31 cellular contexts compared by ENCODE assay signal in the genomic region with DNA sequence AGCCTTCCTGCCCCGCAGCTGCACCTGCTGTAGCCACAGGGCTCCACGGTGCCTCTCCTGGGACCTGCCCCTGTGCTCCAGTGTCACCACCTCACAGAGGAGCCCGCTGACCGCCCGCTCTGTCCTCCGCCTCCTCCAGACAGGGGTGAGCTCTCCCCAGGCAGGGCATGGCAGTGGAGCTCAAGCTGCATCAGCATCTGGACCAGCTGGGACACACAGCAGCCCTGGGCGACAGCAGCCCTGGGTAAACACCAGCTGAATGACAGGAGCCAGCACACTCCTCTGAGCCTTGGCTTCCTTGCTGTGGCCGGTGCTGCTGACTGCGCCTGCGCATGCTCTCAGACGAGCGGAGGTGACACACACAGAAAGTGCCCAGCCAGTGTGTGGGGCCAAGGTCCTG. TPM values are rescaled to one million over a fixed set of nuclear protein-coding genes. Genes with fewer than 3 reads are reported as not detected.
DNase-seq lines count a peak whose midpoint lies in the region; ATAC-seq and TF ChIP-seq lines count a peak whose summit lies in the region.
"Had no signal": no experiment of that assay in that cellular context is flagged by ENCODE, and none has a peak within 500 bp of the region (broad histone marks: within the 10 kb centered on the region; RNA-seq: fewer than 3 reads in every experiment).

No MANE protein-coding gene starts in this region.

- POLR2A ChIA-PET in Caco-2 (lab: Charles Lee) (no interaction called here), SK-N-SH (lab: Yijun Ruan, JAX) (interaction anchor here (0.7 to 7.1 kb wide), 10 partner anchors 11 to 239 kb away, joined by 3 to 57 read pairs (median 4); a partner anchor contains a TSS)

- H3K9ac ChIP-seq in SK-N-SH, result no peak overlapping the region
- peak overlapping the region; percentile 36 for H3K9ac ChIP-seq in neuronal stem cell (ENCODE audit: low read depth, low read length, poor library complexity)
- H3K9ac ChIP-seq in smooth muscle cell (ENCODE audit: low read depth), result no peak overlapping the region

- H4K20me1 ChIP-seq in SK-N-SH (ENCODE audit: insufficient read depth) (no peaks in the 10 kb centered on the region), smooth muscle cell (ENCODE audit: low read depth) (no peaks in the 10 kb centered on the region)

- WGBS in SK-N-SH (ENCODE audit: low lambda C conversion rate), result 92% methylated on average over 7 of the region's 12 CpGs
- no CpG with 5 or more reads among the region's 12 CpGs for WGBS in neuronal stem cell (ENCODE audit: extremely low coverage in 2 of 2, insufficient read length in 2 of 2, insufficient replicate concordance in 1 of 2), 2 donors
- WGBS in smooth muscle cell (ENCODE audit: low lambda C conversion rate), result 93% methylated on average over 12 of the region's 12 CpGs

- CTCF ChIA-PET in Caco-2 (lab: Charles Lee) (no interaction called here), SK-N-SH (lab: Yijun Ruan, JAX) (interaction anchor here (1.1 to 5.2 kb wide), 12 partner anchors 8 to 201 kb away, joined by 3 to 32 read pairs (median 4); no protein-coding TSS in a partner anchor)

- H3K4me2 ChIP-seq in SK-N-SH (no peak overlapping the region), neuronal stem cell (ENCODE audit: insufficient read depth, low read length, poor library complexity, severe bottlenecking) (no peak overlapping the region), smooth muscle cell (no peak overlapping the region)
- H3K4me2 ChIP-seq: PC-9 had no signal

- no peaks in the 10 kb centered on the region for H3K9me2 ChIP-seq in SK-N-SH

- H3K36me3 Mint-ChIP-seq in Caco-2 (ENCODE audit: insufficient read depth, unreplicated experiment), result peaks cover 7% of the 10 kb centered on the region

- peak overlapping the region; percentile 8 for H3K27ac Mint-ChIP-seq in Caco-2 (ENCODE audit: unreplicated experiment)
- H3K27ac Mint-ChIP-seq: activated B cell treated with CpG ODN at 0.5 μM for 24 hours; activated naive CD8-positive, alpha-beta T cell treated with anti-CD3 and anti-CD28 coated beads, Interleukin-2, amount 10 ng/mL, durations not matched to agents 7 days and 5 days; nephron progenitor cell had no signal

- H3K4me3 ChIP-seq in Caco-2 (ENCODE audit: low read depth, low read length) (no peak overlapping the region), SK-N-SH (ENCODE audit: low read depth in 2 of 2, low read length in 1 of 2) (no peak overlapping the region), neuronal stem cell (ENCODE audit: low read length in 2 of 2) (no peak overlapping the region), smooth muscle cell (no peak overlapping the region)
- H3K4me3 ChIP-seq: ascending aorta, coronary artery, pancreas, PC-9, SJCRH30 had no signal

- TF ChIP-seq RAD21 in SK-N-SH (IDR thresholded peaks at IDR 0.05; ENCODE audit: low read length), result peak; percentile 7; the same call in 1 of the 2 replicates

- H4K91ac ChIP-seq in neuronal stem cell (ENCODE audit: low read depth, low read length, poor library complexity), result no peak overlapping the region

- H3F3A ChIP-seq in SK-N-SH (replicated peaks; ENCODE audit: insufficient read depth), result no peaks in the 10 kb centered on the region
- H3F3A ChIP-seq in smooth muscle cell (ENCODE audit: low read depth), result no peaks in the 10 kb centered on the region

- TF ChIP-seq EP300 in SK-N-SH (IDR thresholded peaks at IDR 0.05; ENCODE audit: borderline replicate concordance in 1 of 2, low read depth in 1 of 2, low read length in 1 of 2), result peak in 1 of 2 experiments; percentile 52; a peak in 2 of 4 replicates

- H2BK15ac ChIP-seq in neuronal stem cell (ENCODE audit: low read length), result no peak overlapping the region

- DNase-seq in Caco-2, result no peak
- peak; percentile 77 for DNase-seq in NCI-H1694 treated with DMSO at 0.1 percent for 48 hours (lab: John Stamatoyannopoulos, UW)
- peak; percentile 83 for DNase-seq in SK-N-SH
- DNase-seq in neuronal stem cell (ENCODE audit: low spot score), result no peak
- no peak for DNase-seq in smooth muscle cell (lab: John Stamatoyannopoulos, UW; ENCODE audit: unreplicated experiment)
- DNase-seq in activated gamma-delta T cell (lab: John Stamatoyannopoulos, UW), result no peak
- no peak for DNase-seq in left ventricle myocardium superior
- DNase-seq: activated B cell treated with CpG ODN at 0.5 μM for 24 hours; activated CD4-positive, alpha-beta T cell treated with anti-CD3 and anti-CD28 coated beads, Interleukin-2, amount 50 U/mL, for 1 hour; activated effector memory CD4-positive, alpha-beta T cell treated with Interleukin-2 at 50 U/mL for 16 hours; activated naive CD8-positive, alpha-beta T cell treated with anti-CD3 and anti-CD28 coated beads, Interleukin-2, amount 10 ng/mL, durations not matched to agents 7 days and 5 days; activated T-cell treated with anti-CD3 and anti-CD28 coated beads, Interleukin-2, amount 50 U/mL, for 1 hour; effector memory CD4-positive, alpha-beta T cell; HCEC 1CT; immature natural killer cell; Kasumi-1; left colon; NCI-H146; NCI-H524 treated with DMSO at 0.1 percent for 48 hours; nephron progenitor cell; PC-9; SJCRH30; stimulated activated naive CD8-positive, alpha-beta T cell treated with anti-CD3 and anti-CD28 coated beads, Interleukin-15, Interleukin-2, amounts not matched to agents 100 U/mL and 50 U/mL, for 24 hours had no signal

- ATAC-seq in GM18858 (IDR thresholded peaks at IDR 0.05; ENCODE audit: unreplicated experiment) (no peak), left ventricle myocardium superior (no peak)
- ATAC-seq: left colon; stimulated activated naive CD8-positive, alpha-beta T cell treated with anti-CD3 and anti-CD28 coated beads, Interleukin-15, Interleukin-2, amounts not matched to agents 100 U/mL and 50 U/mL, for 24 hours had no signal

- H3K79me2 ChIP-seq in SK-N-SH (ENCODE audit: insufficient read depth) (no peaks in the 10 kb centered on the region), smooth muscle cell (ENCODE audit: low read depth) (no peaks in the 10 kb centered on the region)

- BruUV-seq in Caco-2 (replicated peaks; lab: Mats Ljungman, UMichigan), result no TSS peak

- no peaks in the 10 kb centered on the region for H3K9me3 Mint-ChIP-seq in Caco-2 (ENCODE audit: unreplicated experiment)
- H3K9me3 Mint-ChIP-seq: activated B cell treated with CpG ODN at 0.5 μM for 24 hours; activated naive CD8-positive, alpha-beta T cell treated with anti-CD3 and anti-CD28 coated beads, Interleukin-2, amount 10 ng/mL, durations not matched to agents 7 days and 5 days; CD14-positive monocyte; immature natural killer cell; nephron progenitor cell had no signal

- H2AK5ac ChIP-seq in neuronal stem cell (ENCODE audit: low read depth, low read length), result no peak overlapping the region

- H3K14ac ChIP-seq in neuronal stem cell (ENCODE audit: low read length), result peak overlapping the region; percentile 10

- peak overlapping the region; percentile 36 for H2BK120ac ChIP-seq in neuronal stem cell (ENCODE audit: low read depth, low read length)

- no peaks in the 10 kb centered on the region for H3K4me1 Mint-ChIP-seq in Caco-2 (ENCODE audit: low read depth, unreplicated experiment)
- H3K4me1 Mint-ChIP-seq: activated B cell treated with CpG ODN at 0.5 μM for 24 hours; activated naive CD8-positive, alpha-beta T cell treated with anti-CD3 and anti-CD28 coated beads, Interleukin-2, amount 10 ng/mL, durations not matched to agents 7 days and 5 days; CD14-positive monocyte; immature natural killer cell; nephron progenitor cell had no signal

- peak overlapping the region; percentile 51 for H3K18ac ChIP-seq in neuronal stem cell (ENCODE audit: low read length)

- peak overlapping the region; percentile 95 for H3K23ac ChIP-seq in neuronal stem cell (ENCODE audit: low read depth, low read length, poor library complexity)

- no peak overlapping the region for H3K4me3 Mint-ChIP-seq in Caco-2 (ENCODE audit: unreplicated experiment)
- H3K4me3 Mint-ChIP-seq: activated B cell treated with CpG ODN at 0.5 μM for 24 hours; activated naive CD8-positive, alpha-beta T cell treated with anti-CD3 and anti-CD28 coated beads, Interleukin-2, amount 10 ng/mL, durations not matched to agents 7 days and 5 days; CD14-positive monocyte; immature natural killer cell; nephron progenitor cell had no signal

- H3K27ac ChIP-seq in SK-N-SH (ENCODE audit: low read depth in 2 of 2, low read length in 1 of 2), result peak overlapping the region in 1 of 2 experiments; percentile 78; a peak in 2 of 4 replicates
- no peak overlapping the region for H3K27ac ChIP-seq in neuronal stem cell (replicated peaks; ENCODE audit: low read length)
- H3K27ac ChIP-seq in smooth muscle cell (ENCODE audit: low read depth), result no peak overlapping the region
- H3K27ac ChIP-seq: ascending aorta, coronary artery, pancreas, PC-9 had no signal

- H3K36me3 ChIP-seq in Caco-2 (ENCODE audit: control insufficient read depth, insufficient read depth, low read length), result 0 out of 2 replicates have a peak, but pooled peaks cover 2% of the 10 kb centered on the region
- peaks cover 0 to 6% of the 10 kb centered on the region in 2 experiments for H3K36me3 ChIP-seq in SK-N-SH (replicated peaks in 1 of 2; ENCODE audit: control insufficient read depth in 1 of 2, insufficient read depth in 2 of 2, low read length in 1 of 2)
- no peaks in the 10 kb centered on the region for H3K36me3 ChIP-seq in neuronal stem cell (replicated peaks in 1 of 2; ENCODE audit: control insufficient read depth in 2 of 2, insufficient read depth in 2 of 2, low read length in 2 of 2)
- no peaks in the 10 kb centered on the region for H3K36me3 ChIP-seq in smooth muscle cell (ENCODE audit: low read depth)

- H3K4ac ChIP-seq in neuronal stem cell (ENCODE audit: low read length), result no peak overlapping the region

- no peaks in the 10 kb centered on the region for H3K27me3 Mint-ChIP-seq in Caco-2 (ENCODE audit: insufficient read depth, unreplicated experiment)
- H3K27me3 Mint-ChIP-seq: activated B cell treated with CpG ODN at 0.5 μM for 24 hours; activated naive CD8-positive, alpha-beta T cell treated with anti-CD3 and anti-CD28 coated beads, Interleukin-2, amount 10 ng/mL, durations not matched to agents 7 days and 5 days had no signal

- intact Hi-C loops in Caco-2 (cut with micrococcal nuclease; ENCODE audit: unreplicated experiment) (no loop called here), left ventricle myocardium superior (cut with micrococcal nuclease) (no loop called here)

- H3K4me1 ChIP-seq in Caco-2 (no peaks in the 10 kb centered on the region), SK-N-SH (ENCODE audit: control insufficient read depth in 1 of 2, insufficient read depth in 2 of 2, low read depth in 1 of 2, low read length in 1 of 2) (peaks cover 0 to 34% of the 10 kb centered on the region in 2 experiments; a peak in 1 of 4 replicates), neuronal stem cell (ENCODE audit: control insufficient read depth in 2 of 2, insufficient read depth in 1 of 2, low read depth in 1 of 2, low read length in 2 of 2) (no peaks in the 10 kb centered on the region), smooth muscle cell (ENCODE audit: low read depth) (no peaks in the 10 kb centered on the region)
- H3K4me1 ChIP-seq: ascending aorta, pancreas had no signal

- H3K9me3 ChIP-seq in Caco-2 (no peaks in the 10 kb centered on the region), SK-N-SH (no peaks in the 10 kb centered on the region), neuronal stem cell (replicated peaks in 1 of 2; ENCODE audit: control insufficient read depth in 2 of 2, insufficient read depth in 1 of 2, low read depth in 1 of 2, low read length in 2 of 2) (no peaks in the 10 kb centered on the region), smooth muscle cell (replicated peaks; ENCODE audit: low read depth) (no peaks in the 10 kb centered on the region)
- H3K9me3 ChIP-seq: ascending aorta, pancreas, SJCRH30 had no signal

- no peak overlapping the region for H2BK12ac ChIP-seq in neuronal stem cell (ENCODE audit: low read length)

- H3K27me3 ChIP-seq in Caco-2 (replicated peaks; ENCODE audit: control insufficient read depth, insufficient read depth, low read length), result no peaks in the 10 kb centered on the region
- H3K27me3 ChIP-seq in SK-N-SH (ENCODE audit: insufficient read depth), result no peaks in the 10 kb centered on the region
- H3K27me3 ChIP-seq in neuronal stem cell (ENCODE audit: control insufficient read depth in 3 of 3, insufficient read depth in 3 of 3, low read depth in 1 of 3, low read length in 3 of 3), result no peaks in the 10 kb centered on the region
- no peaks in the 10 kb centered on the region for H3K27me3 ChIP-seq in smooth muscle cell (ENCODE audit: low read depth)
- H3K27me3 ChIP-seq: ascending aorta, pancreas, SJCRH30 had no signal

- TF ChIP-seq CTCF in Caco-2 (IDR thresholded peaks at IDR 0.05; ENCODE audit: insufficient read depth in 1 of 2, low read depth in 1 of 2, low read length in 1 of 2, severe bottlenecking in 1 of 2, unreplicated experiment in 1 of 2), result no peak
- TF ChIP-seq CTCF in SK-N-SH (IDR thresholded peaks at IDR 0.05), result no peak
- TF ChIP-seq CTCF in smooth muscle cell (IDR thresholded peaks at IDR 0.05; ENCODE audit: borderline replicate concordance, insufficient read depth, poor library complexity, severe bottlenecking), result no peak

- no peak overlapping the region for H2BK5ac ChIP-seq in neuronal stem cell (ENCODE audit: low read length)

- H2AFZ ChIP-seq in SK-N-SH (ENCODE audit: low read depth) (no peak overlapping the region), neuronal stem cell (ENCODE audit: low read length) (no peak overlapping the region), smooth muscle cell (ENCODE audit: low read depth) (no peak overlapping the region)
- H2AFZ ChIP-seq: PC-9 had no signal

- peak overlapping the region; percentile 25 for H4K8ac ChIP-seq in neuronal stem cell (ENCODE audit: low read depth, low read length)

- no peaks in the 10 kb centered on the region for H3K79me1 ChIP-seq in neuronal stem cell (ENCODE audit: low read depth, low read length)

RNA-seq across cellular contexts. Expression of a gene that starts 22.0 kb away (rescaled TPM):
- not detected in 2 replicates for total RNA-seq in Caco-2 (2022)
- polyA plus RNA-seq in SK-N-SH (2012; rRNA removed), result 5.6 and 11.7 TPM in 2 replicates
- 9.8 and 22.7 TPM in 2 replicates for polyA plus RNA-seq in SK-N-SH (2012; cell fraction: cytosol; rRNA removed)
- polyA plus RNA-seq in SK-N-SH (2012; cell fraction: nucleus; rRNA removed), result 6.0 and 15.7 TPM in 2 replicates
- polyA plus RNA-seq in neuronal stem cell (2013, experiment 1 of 2), result 0.14 TPM
- polyA plus RNA-seq in neuronal stem cell (2013, experiment 2 of 2), result 0.14 TPM
- total RNA-seq in smooth muscle cell, result not detected in 2 replicates
- not detected in 2 replicates for polyA plus RNA-seq in smooth muscle cell
- not detected for total RNA-seq in left ventricle myocardium superior
- total RNA-seq: activated B cell treated with CpG ODN at 0.5 μM for 24 hours; activated naive CD8-positive, alpha-beta T cell treated with anti-CD3 and anti-CD28 coated beads, Interleukin-2, amount 10 ng/mL, durations not matched to agents 7 days and 5 days; epithelial cell of proximal tubule; PC-9; renal cortical epithelial cell; SJCRH30; T-helper 1 cell treated with Interleukin-12 subunit alpha and Interleukin-12 subunit beta and Interleukin-4 antibody, amounts not matched to agents 30 ng/mL and 1 ng/mL, for 36 hours had no signal
- polyA plus RNA-seq: CD14-positive monocyte had no signal

Comparison
In these comparisons a context has a peak if more than half of its experiments do, and no peak if none do; other contexts are left out.
1. DNase-seq: peak in NCI-H1694 treated with DMSO at 0.1 percent for 48 hours (single experiment) and SK-N-SH (single experiment); none in Caco-2 (0 of 2), neuronal stem cell (single experiment), smooth muscle cell (single experiment), activated gamma-delta T cell (single experiment) and left ventricle myocardium superior (single experiment).